9 cellular contexts compared by ENCODE assay signal in the genomic region with DNA sequence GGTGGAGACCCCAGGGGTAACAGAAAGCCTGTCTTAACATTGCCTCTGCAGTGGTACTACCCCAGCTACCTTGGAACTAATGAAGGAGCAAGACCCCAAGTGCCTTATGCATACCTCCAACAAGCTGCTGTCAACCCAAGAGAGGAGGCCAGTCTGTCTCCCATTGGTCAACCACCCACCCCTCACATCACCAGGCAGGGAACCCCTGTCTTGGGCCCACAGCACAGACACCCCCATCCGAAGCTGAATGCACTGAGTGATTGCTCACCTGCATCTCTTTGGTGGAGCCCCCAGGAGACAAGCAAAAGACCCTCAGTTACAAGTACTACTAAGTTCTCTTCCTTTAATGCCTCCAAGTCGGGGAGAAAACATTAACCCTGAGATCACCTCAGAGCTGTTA. TPM values are rescaled to one million over a fixed set of nuclear protein-coding genes. Genes with fewer than 3 reads are reported as not detected.
"Had no signal": no experiment of that assay in that cellular context is flagged by ENCODE, and none has a peak within 500 bp of the region (broad histone marks: within the 10 kb centered on the region; RNA-seq: fewer than 3 reads in every experiment).

No MANE protein-coding gene starts in this region.

RNA-seq across cellular contexts. Expression of a gene that starts 5.0 kb away (rescaled TPM):
- total RNA-seq: LHCN-M2, MCF 10A, NCI-H460, OCI-LY7, PC-9, Right ventricle myocardium inferior, RPMI7951, SJCRH30, SK-MEL-5 had no signal

RNA-seq across cellular contexts. Expression of a gene that starts 5.2 kb away (rescaled TPM):
- total RNA-seq: LHCN-M2, MCF 10A, NCI-H460, OCI-LY7, PC-9, Right ventricle myocardium inferior, RPMI7951, SJCRH30, SK-MEL-5 had no signal

RNA-seq across cellular contexts. Expression of a gene that starts 10.2 kb away (rescaled TPM):
- total RNA-seq: LHCN-M2, MCF 10A, NCI-H460, OCI-LY7, PC-9, Right ventricle myocardium inferior, RPMI7951, SJCRH30, SK-MEL-5 had no signal

RNA-seq across cellular contexts. Expression of a gene that starts 15.9 kb away (rescaled TPM):
- total RNA-seq: LHCN-M2, MCF 10A, NCI-H460, OCI-LY7, PC-9, Right ventricle myocardium inferior, RPMI7951, SJCRH30, SK-MEL-5 had no signal

RNA-seq across cellular contexts. Expression of a gene that starts 24.8 kb away (rescaled TPM):
- total RNA-seq: LHCN-M2, MCF 10A, NCI-H460, OCI-LY7, PC-9, Right ventricle myocardium inferior, RPMI7951, SJCRH30, SK-MEL-5 had no signal
